ENCODE assay signal across 7 cellular contexts in genomic region chr22:41526226-41526531, GRCh38. TPM values are rescaled to one million over a fixed set of nuclear protein-coding genes. Genes with fewer than 3 reads are reported as not detected.
DNase-seq lines count a peak whose midpoint lies in the region; ATAC-seq lines count a peak whose summit lies in the region.

No MANE protein-coding gene starts in this region.

- H3K36me3 ChIP-seq in HUES64 (ENCODE audit: insufficient read depth, low read length): peaks cover 73% of the 10 kb centered on the region

- peak overlapping the region; percentile 54 for H3K27ac Mint-ChIP-seq in activated naive CD8-positive, alpha-beta T cell treated with anti-CD3 and anti-CD28 coated beads for 36 hours
- H3K27ac Mint-ChIP-seq in stimulated activated naive B cell treated with anti-CD40 and anti-IgM and Interleukin-4, amounts not matched to agents 10 μg/mL and 1 μg/mL and 100 μg/mL, for 72 hours: peak overlapping the region; percentile 85

- no peaks in the 10 kb centered on the region for H3K9me3 ChIP-seq in HUES64 (ENCODE audit: insufficient read depth, low read depth, low read length)

- 95% methylated on average over 7 of the region's 7 CpGs for WGBS in HUES64

- peak overlapping the region; percentile 40; the same call in 1 of the 2 replicates for H3K27ac ChIP-seq in HUES64 (ENCODE audit: low read depth, low read length)

- H3K4me1 ChIP-seq in HUES64 (ENCODE audit: insufficient read depth, low read length): no peaks in the 10 kb centered on the region

- H3K36me3 Mint-ChIP-seq in activated naive CD8-positive, alpha-beta T cell treated with anti-CD3 and anti-CD28 coated beads for 36 hours: peaks cover 12% of the 10 kb centered on the region
- peaks cover 45 to 64% of the 10 kb centered on the region in 2 donors for H3K36me3 Mint-ChIP-seq in stimulated activated naive B cell treated with anti-CD40 and anti-IgM and Interleukin-4, amounts not matched to agents 10 μg/mL and 1 μg/mL and 100 μg/mL, for 72 hours

- DNase-seq in activated naive CD8-positive, alpha-beta T cell treated with anti-CD3 and anti-CD28 coated beads for 36 hours: no peak
- no peak for DNase-seq in left lobe of liver (ENCODE audit: low spot score)
- no peak for DNase-seq in stimulated activated naive B cell treated with anti-CD40 and anti-IgM and Interleukin-4, amounts not matched to agents 10 μg/mL and 1 μg/mL and 100 μg/mL, for 72 hours
- DNase-seq in HuH-7 (ENCODE audit: low spot score): no peak

- no peak overlapping the region for H3K4me3 ChIP-seq in HUES64 (ENCODE audit: low read length)

- no peaks in the 10 kb centered on the region for H3K27me3 Mint-ChIP-seq in activated naive CD8-positive, alpha-beta T cell treated with anti-CD3 and anti-CD28 coated beads for 36 hours
- no peaks in the 10 kb centered on the region for H3K27me3 Mint-ChIP-seq in stimulated activated naive B cell treated with anti-CD40 and anti-IgM and Interleukin-4, amounts not matched to agents 10 μg/mL and 1 μg/mL and 100 μg/mL, for 72 hours

- no peak overlapping the region for H3K9ac ChIP-seq in HUES64 (ENCODE audit: low read depth, low read length)

- H3K4me3 Mint-ChIP-seq in activated naive CD8-positive, alpha-beta T cell treated with anti-CD3 and anti-CD28 coated beads for 36 hours: no peak overlapping the region
- no peak overlapping the region for H3K4me3 Mint-ChIP-seq in stimulated activated naive B cell treated with anti-CD40 and anti-IgM and Interleukin-4, amounts not matched to agents 10 μg/mL and 1 μg/mL and 100 μg/mL, for 72 hours

- ATAC-seq in left lobe of liver (peak; percentile 0), GM19324 (IDR thresholded peaks at IDR 0.05; ENCODE audit: low FRiP score, unreplicated experiment) (no peak), GM21576 (IDR thresholded peaks at IDR 0.05; ENCODE audit: unreplicated experiment) (no peak)
- no peak for ATAC-seq in stimulated activated naive B cell treated with anti-CD40 and anti-IgM and Interleukin-4, amounts not matched to agents 10 μg/mL and 1 μg/mL and 100 μg/mL, for 72 hours (replicated peaks)

- no peaks in the 10 kb centered on the region for H3K9me3 Mint-ChIP-seq in activated naive CD8-positive, alpha-beta T cell treated with anti-CD3 and anti-CD28 coated beads for 36 hours
- H3K9me3 Mint-ChIP-seq in stimulated activated naive B cell treated with anti-CD40 and anti-IgM and Interleukin-4, amounts not matched to agents 10 μg/mL and 1 μg/mL and 100 μg/mL, for 72 hours: no peaks in the 10 kb centered on the region

- no peaks in the 10 kb centered on the region for H3K27me3 ChIP-seq in HUES64 (ENCODE audit: insufficient read depth, low read length)

- H3K4me1 Mint-ChIP-seq in activated naive CD8-positive, alpha-beta T cell treated with anti-CD3 and anti-CD28 coated beads for 36 hours: peaks cover 14% of the 10 kb centered on the region
- peaks cover 28 to 37% of the 10 kb centered on the region in 2 donors for H3K4me1 Mint-ChIP-seq in stimulated activated naive B cell treated with anti-CD40 and anti-IgM and Interleukin-4, amounts not matched to agents 10 μg/mL and 1 μg/mL and 100 μg/mL, for 72 hours

RNA-seq across cellular contexts. Expression of gene POLR3H, which starts 18.1 kb away (rescaled TPM):
- polyA plus RNA-seq in HUES64 (2013, experiment 1 of 2): 25.8 TPM
- polyA plus RNA-seq in HUES64 (2013, experiment 2 of 2): 21.9 TPM
- 10 to 100 TPM; 69.2 to 70.1 TPM for total RNA-seq in activated naive CD8-positive, alpha-beta T cell treated with anti-CD3 and anti-CD28 coated beads for 36 hours
- total RNA-seq in left lobe of liver: 22.5 TPM

RNA-seq across cellular contexts. Expression of gene CSDC2, which starts 34.6 kb away (rescaled TPM):
- 0.85 TPM for polyA plus RNA-seq in HUES64 (2013, experiment 1 of 2)
- 0.63 TPM for polyA plus RNA-seq in HUES64 (2013, experiment 2 of 2)
- total RNA-seq in activated naive CD8-positive, alpha-beta T cell treated with anti-CD3 and anti-CD28 coated beads for 36 hours: not detected
- total RNA-seq in left lobe of liver: 0.88 TPM

RNA-seq across cellular contexts. Expression of gene ACO2, which starts 57.3 kb away (rescaled TPM):
- polyA plus RNA-seq in HUES64 (2013, experiment 1 of 2): 49.8 TPM
- 54.2 TPM for polyA plus RNA-seq in HUES64 (2013, experiment 2 of 2)
- 100 to 1,000 TPM; 107 to 109 TPM for total RNA-seq in activated naive CD8-positive, alpha-beta T cell treated with anti-CD3 and anti-CD28 coated beads for 36 hours
- total RNA-seq in left lobe of liver: 71.8 TPM

RNA-seq across cellular contexts. Expression of gene PHF5A, which starts 57.7 kb away (rescaled TPM):
- polyA plus RNA-seq in HUES64 (2013, experiment 1 of 2): 105 TPM
- 101 TPM for polyA plus RNA-seq in HUES64 (2013, experiment 2 of 2)
- 100 to 1,000 TPM; 114 to 117 TPM for total RNA-seq in activated naive CD8-positive, alpha-beta T cell treated with anti-CD3 and anti-CD28 coated beads for 36 hours
- total RNA-seq in left lobe of liver: 14.6 TPM
